Comparison of ENCODE assay signal across 21 cellular contexts in the genomic region with DNA sequence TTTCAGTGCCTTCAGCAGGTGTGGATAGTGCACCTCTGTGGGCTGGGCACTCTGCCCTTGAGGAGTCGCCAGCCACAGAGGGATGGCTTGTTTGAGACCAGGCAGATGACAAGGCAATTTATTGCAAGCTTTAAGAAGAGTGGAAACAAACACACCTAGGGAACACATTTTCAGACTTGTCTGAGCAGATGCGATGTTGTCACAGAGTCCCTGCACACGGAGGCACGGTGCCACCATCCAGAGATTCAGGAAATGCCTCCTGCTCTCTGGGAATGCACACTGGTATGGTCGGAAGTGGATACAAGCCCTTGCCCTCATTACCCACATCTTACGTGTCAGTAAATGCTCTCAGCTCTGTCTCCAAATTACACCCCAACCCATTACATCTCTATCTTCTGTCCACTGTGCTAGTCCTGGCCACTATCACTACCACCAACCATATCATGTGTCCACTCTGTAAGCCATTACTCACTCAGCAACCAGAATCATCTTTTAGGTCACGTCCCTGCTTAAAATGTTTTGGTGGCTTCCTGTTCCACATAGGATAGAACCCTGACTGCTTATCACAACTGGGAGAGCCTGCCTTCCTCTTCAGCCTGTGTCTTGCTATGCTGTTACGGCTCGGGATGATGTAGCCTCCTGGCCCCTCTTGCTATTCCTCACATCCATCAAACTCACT.
"Had no signal": no experiment of that assay in that cellular context is flagged by ENCODE, and none has a peak within 500 bp of the region (broad histone marks: within the 10 kb centered on the region; RNA-seq: fewer than 3 reads in every experiment).

No MANE protein-coding gene starts in this region.

- H3K27ac ChIP-seq: hepatocyte, neutrophil had no signal

- H3K9me3 ChIP-seq: neutrophil, pancreas had no signal

- H3K4me2 ChIP-seq: hepatocyte had no signal

- ATAC-seq: activated CD4-positive, CD25-positive, alpha-beta regulatory T cell treated with anti-CD3 and anti-CD28 coated beads, Interleukin-2, amount 50 U/mL, for 24 hours; activated CD8-positive, alpha-beta T cell treated with anti-CD3 and anti-CD28 coated beads, Interleukin-2, amount 10 ng/mL, durations not matched to agents 7 days and 5 days; activated naive CD8-positive, alpha-beta T cell treated with anti-CD3 and anti-CD28 coated beads, Interleukin-2, amount 50 U/mL, for 24 hours; activated T-cell treated with anti-CD3 and anti-CD28 coated beads, Interleukin-2, amount 50 U/mL, for 4 hours; natural killer cell; stimulated activated naive CD8-positive, alpha-beta T cell treated with anti-CD3 and anti-CD28 coated beads, Interleukin-15, Interleukin-2, amounts not matched to agents 100 U/mL and 50 U/mL, for 24 hours had no signal

- H3K27me3 ChIP-seq: hepatocyte, neutrophil, pancreas had no signal

- DNase-seq: activated CD4-positive, alpha-beta T cell treated with anti-CD3 and anti-CD28 coated beads, Interleukin-2, amount 10 ng/mL, durations not matched to agents 7 days and 5 days; activated CD8-positive, alpha-beta memory T cell treated with anti-CD3 and anti-CD28 coated beads, Interleukin-2, amount 50 U/mL, for 4 hours; activated CD8-positive, alpha-beta T cell treated with anti-CD3 and anti-CD28 coated beads, Interleukin-2, amount 10 ng/mL, durations not matched to agents 7 days and 5 days; activated effector memory CD4-positive, alpha-beta T cell treated with Interleukin-2 at 50 U/mL for 16 hours; activated naive CD4-positive, alpha-beta T cell treated with anti-CD3 and anti-CD28 coated beads, Interleukin-2, amount 10 ng/mL, durations not matched to agents 7 days and 5 days; activated naive CD8-positive, alpha-beta T cell treated with anti-CD3 and anti-CD28 coated beads, Interleukin-2, amount 50 U/mL, for 24 hours; activated T-cell treated with anti-CD3 and anti-CD28 coated beads, Interleukin-2, amount 50 U/mL, for 4 hours; anterior cingulate cortex; cortex of kidney; natural killer cell; pancreas; stimulated activated CD4-positive, alpha-beta T cell treated with anti-CD3 and anti-CD28 coated beads, Interleukin-12 subunit alpha, Interleukin-12 subunit beta, amount 100 ng/mL, for 4 hours; stimulated activated CD4-positive, alpha-beta T cell treated with anti-CD3 and anti-CD28 coated beads, Interleukin-1b, Interleukin-23, amount 100 ng/mL, for 48 hours; stimulated activated CD8-positive, alpha-beta memory T cell treated with anti-CD3 and anti-CD28 coated beads, Interleukin-4, amount 100 ng/mL, for 48 hours; stimulated activated naive CD8-positive, alpha-beta T cell treated with anti-CD3 and anti-CD28 coated beads, Interleukin-15, Interleukin-2, amounts not matched to agents 100 U/mL and 50 U/mL, for 24 hours; T-helper 1 cell; T1000 had no signal

- H3K4me1 ChIP-seq: pancreas had no signal

- H3K79me2 ChIP-seq: hepatocyte had no signal

- H3K4me3 ChIP-seq: hepatocyte, lung, pancreas had no signal

- H2AFZ ChIP-seq: hepatocyte had no signal

- H3K36me3 ChIP-seq: neutrophil, pancreas had no signal
